8 cellular contexts compared by ENCODE assay signal in genomic region chr6:11096109-11096508, GRCh38. TPM values are rescaled to one million over a fixed set of nuclear protein-coding genes. Genes with fewer than 3 reads are reported as not detected.
DNase-seq lines count a peak whose midpoint lies in the region; ATAC-seq and TF ChIP-seq lines count a peak whose summit lies in the region.

No MANE protein-coding gene starts in this region.

- no peaks in the 10 kb centered on the region for H3K27me3 ChIP-seq in GM23338 (ENCODE audit: insufficient read depth)
- H3K27me3 ChIP-seq in suprapubic skin: no peaks in the 10 kb centered on the region

- H3K36me3 Mint-ChIP-seq in GM23338 (ENCODE audit: low read depth): peaks cover 16% of the 10 kb centered on the region

- TF ChIP-seq POLR2A in suprapubic skin (IDR thresholded peaks at IDR 0.05): no peak

- ATAC-seq in GM23338: peak; percentile 3; the same call in 1 of the 3 replicates

- peaks cover 3% of the 10 kb centered on the region for H3K27me3 Mint-ChIP-seq in GM23338 (ENCODE audit: insufficient read depth, low read depth, poor library complexity)

- TF ChIP-seq CTCF in AG09319 (IDR thresholded peaks at IDR 0.05; ENCODE audit: low read depth, low read length) (no peak), GM23338 (conservative IDR thresholded peaks at IDR 0.05; ENCODE audit: low read depth in 2 of 2) (no peak), suprapubic skin (IDR thresholded peaks at IDR 0.05) (no peak)

- H3K4me1 ChIP-seq in GM23338 (ENCODE audit: insufficient read depth) (peaks cover 23% of the 10 kb centered on the region), suprapubic skin (peaks cover 29% of the 10 kb centered on the region)

- H3K9me2 ChIP-seq in GM23338 (ENCODE audit: insufficient read depth): no peaks in the 10 kb centered on the region

- 56% methylated on average over 4 of the region's 4 CpGs for WGBS in suprapubic skin

- H4K20me1 ChIP-seq in GM23338 (replicated peaks; ENCODE audit: insufficient read depth): peaks cover 21% of the 10 kb centered on the region; the same call in 1 of the 2 replicates

- peaks cover 70% of the 10 kb centered on the region for H3K79me2 ChIP-seq in GM23338 (replicated peaks; ENCODE audit: insufficient read depth)

- H3K4me2 ChIP-seq in GM23338: peak overlapping the region; percentile 87

- H3K27ac Mint-ChIP-seq in GM23338: no peak overlapping the region

- DNase-seq in AG09319 (ENCODE audit: extremely low read depth, low read depth) (peak; percentile 12), GM23338 (ENCODE audit: low spot score) (peak; percentile 65), RPMI8226 (peak; percentile 39), epithelial cell of prostate (ENCODE audit: low read depth, low spot score) (peak; percentile 29), suprapubic skin (ENCODE audit: low spot score in 2 of 2) (no peak), substantia nigra (lab: John Stamatoyannopoulos, UW) (no peak), germinal center (ENCODE audit: low spot score) (no peak)
- DNase-seq in NK-92 treated with Interleukin-12 subunit alpha and Interleukin-12 subunit beta, amount 100 ng/mL, for 24 hours (lab: John Stamatoyannopoulos, UW): no peak

- peaks cover 19% of the 10 kb centered on the region for H3K4me1 Mint-ChIP-seq in GM23338

- peak overlapping the region; percentile 83 for H3K4me3 ChIP-seq in GM23338
- H3K4me3 ChIP-seq in suprapubic skin: peak overlapping the region; percentile 97

- H3K27ac ChIP-seq in GM23338 (ENCODE audit: low read depth) (no peak overlapping the region), epithelial cell of prostate (peak overlapping the region; percentile 84), suprapubic skin (no peak overlapping the region), substantia nigra (ENCODE audit: low read depth, low read length, poor library complexity, severe bottlenecking) (no peak overlapping the region)

- H3F3A ChIP-seq in GM23338 (replicated peaks; ENCODE audit: low read depth): no peaks in the 10 kb centered on the region; the same call in 1 of the 2 replicates

- H3K4me3 Mint-ChIP-seq in GM23338: peak overlapping the region; percentile 69; the same call in 2 of the 3 replicates

- no peak overlapping the region for H2AFZ ChIP-seq in GM23338

- no peaks in the 10 kb centered on the region for H3K9me3 ChIP-seq in suprapubic skin

- H3K9me3 Mint-ChIP-seq in GM23338: peaks cover 4% of the 10 kb centered on the region; the same call in 1 of the 3 replicates

- H3K36me3 ChIP-seq in GM23338 (ENCODE audit: insufficient read depth): no peaks in the 10 kb centered on the region
- H3K36me3 ChIP-seq in suprapubic skin: no peaks in the 10 kb centered on the region

- no peak for TF ChIP-seq EP300 in suprapubic skin (IDR thresholded peaks at IDR 0.05)

TF ChIP-seq in GM23338, 12 proteins besides CTCF, POLR2A, EP300 and RAD21 (continues in another document):
- TF ChIP-seq EZH2phosphoT487 (IDR thresholded peaks at IDR 0.05; ENCODE audit: unreplicated experiment): no peak
- no peak for TF ChIP-seq NANOG (IDR thresholded peaks at IDR 0.05; ENCODE audit: borderline replicate concordance)
- no peak for TF ChIP-seq STAT1 (IDR thresholded peaks at IDR 0.05; ENCODE audit: unreplicated experiment)
- TF ChIP-seq ZNF331 (CRISPR knock-in tag; IDR thresholded peaks at IDR 0.05; ENCODE audit: low read depth): no peak
- no peak for TF ChIP-seq ZNF462 (CRISPR knock-in tag; IDR thresholded peaks at IDR 0.05)
- no peak for TF ChIP-seq EZH2 (IDR thresholded peaks at IDR 0.05; ENCODE audit: low read depth, unreplicated experiment)
- no peak for TF ChIP-seq ETS1 (IDR thresholded peaks at IDR 0.05)
- no peak for TF ChIP-seq JUNB (IDR thresholded peaks at IDR 0.05; ENCODE audit: unreplicated experiment)
- TF ChIP-seq ZNF114 (CRISPR knock-in tag; IDR thresholded peaks at IDR 0.05): no peak

RNA-seq across cellular contexts. Expression of gene SMIM13, which starts 2.5 kb away (rescaled TPM):
- 11.1 and 12.7 TPM in 2 replicates for total RNA-seq in GM23338 (2014; rRNA removed; shearing (Covaris generic))
- polyA plus RNA-seq in GM23338 (2016; fragmentation: Nextera tagmentation; extraction: Ambion mirVana): 7.2 and 7.3 TPM in 2 replicates
- 10 to 100 TPM in 3 of 4 donors, 1 to 10 TPM in 1; 9.3 to 15.6 (median 10.7) TPM for total RNA-seq in suprapubic skin

RNA-seq across cellular contexts. Expression of gene ERVFRD-1, which starts 15.4 kb away (rescaled TPM):
- total RNA-seq in GM23338 (2014; rRNA removed; shearing (Covaris generic)): not detected in 2 replicates
- 0.06 and 0.28 TPM in 2 replicates for polyA plus RNA-seq in GM23338 (2016; fragmentation: Nextera tagmentation; extraction: Ambion mirVana)
- not detected for total RNA-seq in suprapubic skin

RNA-seq across cellular contexts. Expression of gene ELOVL2, which starts 52.0 kb away (rescaled TPM):
- 1.6 and 1.7 TPM in 2 replicates for total RNA-seq in GM23338 (2014; rRNA removed; shearing (Covaris generic))
- 1.2 TPM in 2 replicates for polyA plus RNA-seq in GM23338 (2016; fragmentation: Nextera tagmentation; extraction: Ambion mirVana)
- total RNA-seq in suprapubic skin: under 1 TPM in 3 of 4 donors, not detected in 1; 0.17 to 0.19 (median 0.18) TPM

Comparison
In these comparisons a context has a peak if more than half of its experiments do, and no peak if none do; other contexts are left out.
1. DNase-seq: peak in AG09319 (single experiment), GM23338 (single experiment), RPMI8226 (single experiment) and epithelial cell of prostate (single experiment); none in suprapubic skin (0 of 2), substantia nigra (0 of 49), germinal center (single experiment) and NK-92 treated with Interleukin-12 subunit alpha and Interleukin-12 subunit beta, amount 100 ng/mL, for 24 hours (single experiment).